Comparison of ENCODE assay signal across 12 cellular contexts in the genomic region with DNA sequence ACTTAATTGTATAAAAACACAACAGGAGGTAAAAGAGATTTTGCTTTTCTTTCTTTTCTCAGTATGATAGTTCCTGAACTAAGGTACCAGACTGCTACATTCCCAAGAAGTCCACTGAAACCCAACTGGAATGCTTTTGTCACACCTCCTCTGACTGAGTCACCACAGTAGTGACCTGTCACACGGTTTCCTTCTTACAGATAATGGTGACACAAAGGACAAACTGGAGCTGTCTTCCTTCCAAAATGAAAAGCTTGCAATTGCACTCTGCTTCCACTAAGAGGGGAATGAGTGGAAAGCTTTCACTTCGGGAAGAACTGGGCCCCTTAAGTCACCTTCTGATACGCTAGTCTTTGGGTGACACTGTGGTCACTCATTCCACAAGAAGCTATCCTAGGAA.
DNase-seq lines count a peak whose midpoint lies in the region; ATAC-seq and TF ChIP-seq lines count a peak whose summit lies in the region.
"Had no signal": no experiment of that assay in that cellular context is flagged by ENCODE, and none has a peak within 500 bp of the region (broad histone marks: within the 10 kb centered on the region; RNA-seq: fewer than 3 reads in every experiment).

No MANE protein-coding gene starts in this region.

- H2BK5ac ChIP-seq in mesenchymal stem cell (ENCODE audit: low read depth, low read length, poor library complexity, severe bottlenecking) = no peak overlapping the region

- ATAC-seq in GM21526 (IDR thresholded peaks at IDR 0.05; ENCODE audit: low FRiP score, unreplicated experiment) (no peak), GM21825 (IDR thresholded peaks at IDR 0.05; ENCODE audit: unreplicated experiment) (no peak)
- ATAC-seq: WTC11 had no signal

- H4K8ac ChIP-seq in mesenchymal stem cell (ENCODE audit: low read length) = no peak overlapping the region

- no peak overlapping the region for H3K18ac ChIP-seq in mesenchymal stem cell (ENCODE audit: low read depth in 1 of 2, low read length in 2 of 2)

- no peak overlapping the region for H3K9ac ChIP-seq in mesenchymal stem cell (ENCODE audit: low read length)

- no peaks in the 10 kb centered on the region for H3K9me3 ChIP-seq in mesenchymal stem cell (ENCODE audit: control insufficient read depth, low read length)

- H2BK15ac ChIP-seq in mesenchymal stem cell (ENCODE audit: low read depth, poor library complexity, severe bottlenecking) = no peak overlapping the region

- H2BK12ac ChIP-seq in mesenchymal stem cell (ENCODE audit: low read length in 2 of 2) = no peak overlapping the region

- H3K79me1 ChIP-seq in mesenchymal stem cell (replicated peaks; ENCODE audit: low read length, poor library complexity, severe bottlenecking) = peaks cover 56% of the 10 kb centered on the region

- no peak overlapping the region for H4K91ac ChIP-seq in mesenchymal stem cell (ENCODE audit: low read length)

- no peak overlapping the region for H2AFZ ChIP-seq in mesenchymal stem cell (ENCODE audit: low read depth, low read length)

- H3K4me3 ChIP-seq in AG09309 (ENCODE audit: control insufficient read depth, low read depth, low read length) (no peak overlapping the region), mesenchymal stem cell (ENCODE audit: insufficient read depth in 1 of 2, low read depth in 1 of 2, low read length in 2 of 2) (no peak overlapping the region)

- no peak overlapping the region for H3K4me2 ChIP-seq in mesenchymal stem cell (ENCODE audit: low read length, poor library complexity, severe bottlenecking)

- no peak overlapping the region for H3K14ac ChIP-seq in mesenchymal stem cell (ENCODE audit: low read length in 2 of 2)

- H3K4ac ChIP-seq in mesenchymal stem cell (ENCODE audit: low read depth in 1 of 2, low read length in 2 of 2) = no peak overlapping the region

- no peak overlapping the region for H3K27ac ChIP-seq in mesenchymal stem cell (ENCODE audit: low read length, poor library complexity, severe bottlenecking)

- no peaks in the 10 kb centered on the region for H3K27me3 ChIP-seq in mesenchymal stem cell (ENCODE audit: control insufficient read depth in 1 of 2, insufficient read depth in 1 of 2, low read length in 2 of 2)

- peaks cover 29 to 66% of the 10 kb centered on the region in 2 experiments for H3K36me3 ChIP-seq in mesenchymal stem cell (ENCODE audit: control insufficient read depth in 1 of 2, insufficient read depth in 2 of 2, low read depth in 1 of 2, low read length in 2 of 2)

- WGBS in mesenchymal stem cell = 74% methylated on average over 3 of the region's 3 CpGs

- DNase-seq in AG09309 (ENCODE audit: low read depth) (no peak), H4 (ENCODE audit: low spot score) (peak; percentile 18), astrocyte of the hippocampus (ENCODE audit: low read depth, low spot score) (peak; percentile 11), mesenchymal stem cell (peak; percentile 30), NCI-H2107 (lab: John Stamatoyannopoulos, UW) (no peak), DMS153 (lab: John Stamatoyannopoulos, UW) (no peak)
- DNase-seq: anterior cingulate cortex, NCI-H1092 treated with DMSO at 0.1 percent for 48 hours, NCI-H69 had no signal

- no peak overlapping the region for H3K23ac ChIP-seq in mesenchymal stem cell (ENCODE audit: low read length in 2 of 2)

- H2AK5ac ChIP-seq in mesenchymal stem cell (ENCODE audit: low read length, severe bottlenecking) = no peak overlapping the region

- TF ChIP-seq CTCF in AG09309 (IDR thresholded peaks at IDR 0.05; ENCODE audit: control insufficient read depth, insufficient read depth, low read depth, low read length, missing control alignments) = peak; percentile 6

- H3K4me1 ChIP-seq in mesenchymal stem cell (ENCODE audit: control insufficient read depth, insufficient read depth, low read depth, low read length) = peaks cover 7% of the 10 kb centered on the region

- no peak overlapping the region for H2BK120ac ChIP-seq in mesenchymal stem cell (ENCODE audit: low read depth, low read length)

Comparison
In these comparisons a context has a peak if more than half of its experiments do, and no peak if none do; other contexts are left out.
1. DNase-seq: peak in H4 (single experiment), astrocyte of the hippocampus (single experiment) and mesenchymal stem cell (single experiment); none in AG09309 (single experiment), NCI-H2107 (single experiment) and DMS153 (single experiment).